Comparison of ENCODE assay signal across 21 cellular contexts in the genomic region with DNA sequence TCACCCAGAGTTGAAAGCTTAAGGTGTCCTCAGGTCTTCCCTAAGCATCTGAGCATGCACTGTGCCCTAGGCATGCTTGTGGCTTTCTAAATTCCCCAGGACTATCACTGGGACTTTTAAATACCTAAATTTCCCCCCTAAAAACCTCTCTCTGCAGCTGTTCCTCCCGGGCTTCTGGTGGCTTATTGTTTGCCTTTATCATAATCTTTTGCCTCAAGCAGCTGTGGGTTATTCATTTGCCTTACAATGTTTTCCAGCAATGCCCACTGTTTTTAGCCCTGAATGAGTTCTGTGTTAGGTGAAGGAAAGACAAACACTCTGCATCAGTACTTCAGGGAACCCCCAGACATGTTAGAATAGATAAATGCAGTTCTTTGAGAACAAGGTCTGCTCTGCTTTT.
"Had no signal": no experiment of that assay in that cellular context is flagged by ENCODE, and none has a peak within 500 bp of the region (broad histone marks: within the 10 kb centered on the region; RNA-seq: fewer than 3 reads in every experiment).

No MANE protein-coding gene starts in this region.

- H3K4me2 ChIP-seq: hepatocyte had no signal

- DNase-seq: effector CD4-positive, alpha-beta T cell; foreskin melanocyte; head of caudate nucleus; left colon; left ventricle myocardium superior; mesenchymal stem cell; midbrain; naive B cell; posterior cingulate gyrus; spleen; stimulated activated CD4-positive, alpha-beta T cell treated with anti-CD3 and anti-CD28 coated beads, Interleukin-15, amount 100 ng/mL, for 24 hours; stimulated activated CD4-positive, alpha-beta T cell treated with anti-CD3 and anti-CD28 coated beads, Interleukin-1b, Interleukin-23, amount 100 ng/mL, for 48 hours; stimulated activated CD4-positive, alpha-beta T cell treated with anti-CD3 and anti-CD28 coated beads, Interleukin-4, amount 100 ng/mL, for 24 hours; upper lobe of right lung had no signal

- H3K79me2 ChIP-seq: hepatocyte had no signal

- ATAC-seq: left colon; left ventricle myocardium superior; sciatic nerve; stimulated activated memory B cell treated with anti-CD40 and anti-IgM and Interleukin-4, amounts not matched to agents 10 μg/mL and 1 μg/mL and 100 μg/mL, for 72 hours; upper lobe of right lung had no signal

- H2AFZ ChIP-seq: hepatocyte had no signal

- H3K27me3 ChIP-seq: hepatocyte, neutrophil, spleen, tibial nerve, upper lobe of right lung, vagina had no signal

- H3K27ac ChIP-seq: hepatocyte, neutrophil, spleen, tibial nerve, upper lobe of right lung, vagina had no signal

- H3K9me3 ChIP-seq: neutrophil, spleen, tibial nerve, upper lobe of right lung, vagina had no signal

- H3K4me3 ChIP-seq: hepatocyte, lung, spleen, tibial nerve, upper lobe of right lung, vagina had no signal

- H3K4me1 ChIP-seq: spleen, tibial nerve, upper lobe of right lung, vagina had no signal

- H3K36me3 ChIP-seq: neutrophil, spleen, tibial nerve, upper lobe of right lung, vagina had no signal
